In genomic region chr2:69686855-69687254, GRCh38 we compare ENCODE assay signal across 28 cellular contexts. TPM values are rescaled to one million over a fixed set of nuclear protein-coding genes. Genes with fewer than 3 reads are reported as not detected.
DNase-seq lines count a peak whose midpoint lies in the region; ATAC-seq and TF ChIP-seq lines count a peak whose summit lies in the region.
"Had no signal": no experiment of that assay in that cellular context is flagged by ENCODE, and none has a peak within 500 bp of the region (broad histone marks: within the 10 kb centered on the region; RNA-seq: fewer than 3 reads in every experiment).

No MANE protein-coding gene starts in this region.

- DNase-seq in activated naive CD4-positive, alpha-beta T cell treated with anti-CD3 and anti-CD28 coated beads, Interleukin-2, amount 50 U/mL, for 16 hours = no peak
- DNase-seq in T-cell (no peak), left ventricle myocardium superior (no peak), stomach (peak; percentile 89), OCI-LY7 (ENCODE audit: low spot score) (no peak), cerebellar cortex (ENCODE audit: low spot score) (no peak)
- DNase-seq in activated CD8-positive, alpha-beta memory T cell treated with anti-CD3 and anti-CD28 coated beads, Interleukin-2, amount 50 U/mL, for 48 hours = no peak
- DNase-seq: activated CD4-positive, alpha-beta memory T cell treated with anti-CD3 and anti-CD28 coated beads for 36 hours; activated CD4-positive, CD25-positive, alpha-beta regulatory T cell; activated naive CD8-positive, alpha-beta T cell treated with anti-CD3 and anti-CD28 coated beads, Interleukin-2, amount 10 ng/mL, durations not matched to agents 7 days and 5 days; CD8-positive, alpha-beta memory T cell; DMS79; foreskin keratinocyte; Karpas-422; NCI-H1930; NCI-H2227 treated with DMSO at 0.1 percent for 48 hours; NCI-H774; nephron progenitor cell; OCI-M1; SHP77; stimulated activated CD4-positive, alpha-beta T cell treated with anti-CD3 and anti-CD28 coated beads, Interleukin-15, amount 100 ng/mL, for 24 hours; stimulated activated naive CD8-positive, alpha-beta T cell treated with anti-CD3 and anti-CD28 coated beads, Interleukin-15, Interleukin-2, amounts not matched to agents 100 U/mL and 50 U/mL, for 24 hours; transverse colon had no signal

- TF ChIP-seq CTCF in stomach (IDR thresholded peaks at IDR 0.05) (no peak), OCI-LY7 (conservative IDR thresholded peaks at IDR 0.05; ENCODE audit: low read length) (no peak)

- H3K27ac ChIP-seq in stomach (peak overlapping the region; percentile 78 to 84 (median 81)), OCI-LY7 (ENCODE audit: low read depth, low read length, poor library complexity, severe bottlenecking) (no peak overlapping the region)
- H3K27ac ChIP-seq: epithelial cell of prostate, foreskin keratinocyte, ovary, transverse colon had no signal

- H3K27me3 Mint-ChIP-seq in activated naive CD4-positive, alpha-beta T cell treated with anti-CD3 and anti-CD28 coated beads, Interleukin-2, amount 50 U/mL, for 24 hours = no peaks in the 10 kb centered on the region
- no peaks in the 10 kb centered on the region for H3K27me3 Mint-ChIP-seq in T-cell
- H3K27me3 Mint-ChIP-seq: activated CD4-positive, alpha-beta memory T cell treated with anti-CD3 and anti-CD28 coated beads for 36 hours; activated naive CD8-positive, alpha-beta T cell treated with anti-CD3 and anti-CD28 coated beads, Interleukin-2, amount 10 ng/mL, durations not matched to agents 7 days and 5 days; central memory CD8-positive, alpha-beta T cell had no signal

- no peak for TF ChIP-seq POLR2A in stomach (IDR thresholded peaks at IDR 0.05)

- H3K36me3 Mint-ChIP-seq in activated naive CD4-positive, alpha-beta T cell treated with anti-CD3 and anti-CD28 coated beads, Interleukin-2, amount 50 U/mL, for 24 hours = peaks cover 3% of the 10 kb centered on the region
- no peaks in the 10 kb centered on the region for H3K36me3 Mint-ChIP-seq in T-cell
- H3K36me3 Mint-ChIP-seq: activated CD4-positive, alpha-beta memory T cell treated with anti-CD3 and anti-CD28 coated beads for 36 hours had no signal

- CTCF ChIA-PET in T-cell (lab: Charles Lee) = no interaction called here
- CTCF ChIA-PET in OCI-LY7 (lab: Charles Lee; ENCODE audit: unreplicated experiment) = no interaction called here

- peak overlapping the region; percentile 9 for H3K4me3 Mint-ChIP-seq in activated naive CD4-positive, alpha-beta T cell treated with anti-CD3 and anti-CD28 coated beads, Interleukin-2, amount 50 U/mL, for 24 hours
- H3K4me3 Mint-ChIP-seq in T-cell = peak overlapping the region in 1 of 3 donors; percentile 21
- H3K4me3 Mint-ChIP-seq: activated CD4-positive, alpha-beta memory T cell treated with anti-CD3 and anti-CD28 coated beads for 36 hours; activated naive CD8-positive, alpha-beta T cell treated with anti-CD3 and anti-CD28 coated beads, Interleukin-2, amount 10 ng/mL, durations not matched to agents 7 days and 5 days; central memory CD8-positive, alpha-beta T cell; nephron progenitor cell had no signal

- H3K4me1 ChIP-seq in stomach = peaks cover 22 to 55% (median 41%) of the 10 kb centered on the region in 4 donors
- no peaks in the 10 kb centered on the region for H3K4me1 ChIP-seq in OCI-LY7 (ENCODE audit: insufficient read depth, low read length, poor library complexity, severe bottlenecking)
- H3K4me1 ChIP-seq: HAP-1 had no signal

- H3K79me2 ChIP-seq in OCI-LY7 (ENCODE audit: insufficient read depth, low read depth, low read length) = no peaks in the 10 kb centered on the region

- no peak for TF ChIP-seq EP300 in stomach (IDR thresholded peaks at IDR 0.05)

- H2AFZ ChIP-seq in OCI-LY7 (ENCODE audit: low read length) = no peak overlapping the region

- BruUV-seq in OCI-LY7 (replicated peaks; lab: Mats Ljungman, UMichigan) = no TSS peak

- POLR2A ChIA-PET in T-cell (lab: Charles Lee) (interaction anchor here in 1 of 2 donors (0.7 kb wide), 1 partner anchor 57 kb away, joined by 4 read pairs; no protein-coding TSS in a partner anchor), OCI-LY7 (lab: Charles Lee) (interaction anchor here (0.9 kb wide), 1 partner anchor 269 kb away, joined by 3 read pairs; no protein-coding TSS in a partner anchor)

- H3K27me3 ChIP-seq in stomach = no peaks in the 10 kb centered on the region
- H3K27me3 ChIP-seq: foreskin keratinocyte, ovary, transverse colon had no signal

- H3K36me3 ChIP-seq in stomach (no peaks in the 10 kb centered on the region), OCI-LY7 (ENCODE audit: insufficient read depth, low read length) (no peaks in the 10 kb centered on the region)
- H3K36me3 ChIP-seq: HAP-1, ovary, transverse colon had no signal

- no peak overlapping the region for H3K4me2 ChIP-seq in OCI-LY7 (ENCODE audit: low read length)

- no peaks in the 10 kb centered on the region for H3K9me3 Mint-ChIP-seq in activated naive CD4-positive, alpha-beta T cell treated with anti-CD3 and anti-CD28 coated beads, Interleukin-2, amount 50 U/mL, for 24 hours
- H3K9me3 Mint-ChIP-seq in T-cell = no peaks in the 10 kb centered on the region
- H3K9me3 Mint-ChIP-seq: activated CD4-positive, alpha-beta memory T cell treated with anti-CD3 and anti-CD28 coated beads for 36 hours; activated naive CD8-positive, alpha-beta T cell treated with anti-CD3 and anti-CD28 coated beads, Interleukin-2, amount 10 ng/mL, durations not matched to agents 7 days and 5 days; CD8-positive, alpha-beta memory T cell; central memory CD8-positive, alpha-beta T cell; nephron progenitor cell had no signal

- H3K9me2 ChIP-seq in OCI-LY7 (ENCODE audit: insufficient read depth, low read length) = no peaks in the 10 kb centered on the region

- intact Hi-C loops in left ventricle myocardium superior (cut with micrococcal nuclease) = no loop called here
- intact Hi-C loops in stomach (cut with DNase I; ENCODE audit: low total_unique reads) = no loop called here
- intact Hi-C loops in OCI-LY7 (cut with micrococcal nuclease; ENCODE audit: unreplicated experiment) = no loop called here

- no peaks in the 10 kb centered on the region for H3K9me3 ChIP-seq in stomach
- no peaks in the 10 kb centered on the region for H3K9me3 ChIP-seq in OCI-LY7 (ENCODE audit: low read length)
- H3K9me3 ChIP-seq: HAP-1, ovary, transverse colon had no signal

- ATAC-seq in T-cell (replicated peaks in 1 of 4) (no peak), left ventricle myocardium superior (peak; percentile 46)
- ATAC-seq: foreskin keratinocyte; stimulated activated naive CD8-positive, alpha-beta T cell treated with anti-CD3 and anti-CD28 coated beads, Interleukin-15, Interleukin-2, amounts not matched to agents 100 U/mL and 50 U/mL, for 24 hours had no signal

- 43 to 57% (median 46%) methylated on average over 5 of the region's 5 CpGs for WGBS in stomach, 5 donors

- H3K27ac Mint-ChIP-seq in activated naive CD4-positive, alpha-beta T cell treated with anti-CD3 and anti-CD28 coated beads, Interleukin-2, amount 50 U/mL, for 24 hours = peak overlapping the region; percentile 51
- H3K27ac Mint-ChIP-seq in T-cell = peak overlapping the region; percentile 50 to 68
- H3K27ac Mint-ChIP-seq: activated CD4-positive, alpha-beta memory T cell treated with anti-CD3 and anti-CD28 coated beads for 36 hours; activated naive CD8-positive, alpha-beta T cell treated with anti-CD3 and anti-CD28 coated beads, Interleukin-2, amount 10 ng/mL, durations not matched to agents 7 days and 5 days; nephron progenitor cell had no signal

- peaks cover 85% of the 10 kb centered on the region for H3K4me1 Mint-ChIP-seq in activated naive CD4-positive, alpha-beta T cell treated with anti-CD3 and anti-CD28 coated beads, Interleukin-2, amount 50 U/mL, for 24 hours
- peaks cover 76 to 84% (median 83%) of the 10 kb centered on the region in 3 donors for H3K4me1 Mint-ChIP-seq in T-cell

- no peak overlapping the region for H3K4me3 ChIP-seq in stomach
- H3K4me3 ChIP-seq in OCI-LY7 (ENCODE audit: low read depth, low read length, poor library complexity, severe bottlenecking) = no peak overlapping the region
- H3K4me3 ChIP-seq: HAP-1, ovary, transverse colon had no signal

- no peaks in the 10 kb centered on the region for H4K20me1 ChIP-seq in OCI-LY7 (ENCODE audit: insufficient read depth, low read length)

RNA-seq across cellular contexts. Expression of gene AAK1, which starts 43.3 kb away (rescaled TPM):
- total RNA-seq in T-cell (100 to 1,000 TPM; 170 to 283 (median 177) TPM), left ventricle myocardium superior (91.1 TPM), stomach (100 to 1,000 TPM in 2 of 5 donors, 10 to 100 TPM in 3; 32.4 to 115 (median 74.7) TPM), OCI-LY7 (2022) (8.3 and 8.7 TPM in 2 replicates)
- polyA plus RNA-seq in stomach = 10 to 100 TPM; 12.9 to 78.2 (median 18.0) TPM
- total RNA-seq in OCI-LY7 (2014; rRNA removed; shearing (Covaris generic)) = 2.3 and 8.5 TPM in 2 replicates

RNA-seq across cellular contexts. Expression of gene ANXA4, which starts 55.1 kb away (rescaled TPM):
- 10 to 100 TPM; 10.4 to 27.6 (median 20.0) TPM for total RNA-seq in T-cell
- total RNA-seq in left ventricle myocardium superior = 24.7 TPM
- total RNA-seq in stomach = 100 to 1,000 TPM in 2 of 5 donors, 10 to 100 TPM in 3; 40.8 to 193 (median 58.4) TPM
- 100 to 1,000 TPM in 1 of 3 donors, 10 to 100 TPM in 2; 67.3 to 113 (median 94.3) TPM for polyA plus RNA-seq in stomach
- 0.38 and 0.72 TPM in 2 replicates for total RNA-seq in OCI-LY7 (2014; rRNA removed; shearing (Covaris generic))
- 3.5 and 3.6 TPM in 2 replicates for total RNA-seq in OCI-LY7 (2022)
